Comparison of ENCODE assay signal across 3 cellular contexts in genomic region chr2:65598240-65598639, GRCh38.
"Had no signal": no experiment of that assay in that cellular context is flagged by ENCODE, and none has a peak within 500 bp of the region (broad histone marks: within the 10 kb centered on the region; RNA-seq: fewer than 3 reads in every experiment).

No MANE protein-coding gene starts in this region.

- H3K4me3 ChIP-seq: GM12878 had no signal

- ATAC-seq: GM12878 had no signal

- DNase-seq: GDM1, GF-D8 had no signal
